ENCODE assay signal across 34 cellular contexts in genomic region chr18:26370037-26370436, GRCh38.
A peak's percentile ranks its signal among the peaks of the same experiment; 100 is the strongest.
DNase-seq lines count a peak whose midpoint lies in the region; ATAC-seq, FAIRE-seq and TF ChIP-seq lines count a peak whose summit lies in the region.
"Had no signal": no experiment of that assay in that cellular context is flagged by ENCODE, and none has a peak within 500 bp of the region (broad histone marks: within the 10 kb centered on the region; RNA-seq: fewer than 3 reads in every experiment).

No MANE protein-coding gene starts in this region.

- no peak overlapping the region for H2AFZ ChIP-seq in SK-N-SH (ENCODE audit: low read depth)

- no peaks in the 10 kb centered on the region for H3K36me3 ChIP-seq in mucosa of descending colon (ENCODE audit: low read depth)
- H3K36me3 ChIP-seq in small intestine (ENCODE audit: control insufficient read depth in 2 of 2, insufficient read depth in 2 of 2, low read length in 2 of 2): no peaks in the 10 kb centered on the region
- no peaks in the 10 kb centered on the region for H3K36me3 ChIP-seq in SK-N-SH (replicated peaks in 1 of 2; ENCODE audit: control insufficient read depth in 1 of 2, insufficient read depth in 2 of 2, low read length in 1 of 2)
- H3K36me3 ChIP-seq: BE2C had no signal

- intact Hi-C loops in left colon (cut with DNase I, micrococcal nuclease): no loop called here
- intact Hi-C loops in mucosa of descending colon (cut with DNase I, micrococcal nuclease): no loop called here

- H3K4me3 ChIP-seq in mucosa of descending colon (no peak overlapping the region), small intestine (ENCODE audit: low read depth in 1 of 2, low read length in 2 of 2) (no peak overlapping the region), SK-N-SH (ENCODE audit: low read depth in 2 of 2, low read length in 1 of 2) (no peak overlapping the region)
- H3K4me3 ChIP-seq: A549; BLaER1; BLaER1 treated with 17β-estradiol and CSF1 and Interleukin-3, amounts not matched to agents 10 nM and 100 nM had no signal

- ATAC-seq in left colon (peak; percentile 74), mucosa of descending colon (peak; percentile 54)
- ATAC-seq: A549; CD8-positive, alpha-beta T cell had no signal

- WGBS in small intestine, 3 donors: 71 to 79% (median 72%) methylated on average over 1 of the region's 1 CpG
- 55% methylated on average over 1 of the region's 1 CpG for WGBS in SK-N-SH (ENCODE audit: low lambda C conversion rate)

- H4K20me1 ChIP-seq in SK-N-SH (ENCODE audit: insufficient read depth): no peaks in the 10 kb centered on the region
- H4K20me1 ChIP-seq: BLaER1; BLaER1 treated with 17β-estradiol and CSF1 and Interleukin-3, amounts not matched to agents 10 nM and 100 nM had no signal

- H3K9ac ChIP-seq in SK-N-SH: no peak overlapping the region
- H3K9ac ChIP-seq: BLaER1; BLaER1 treated with 17β-estradiol and CSF1 and Interleukin-3, amounts not matched to agents 10 nM and 100 nM had no signal

- TF ChIP-seq CTCF in mucosa of descending colon (IDR thresholded peaks at IDR 0.05) (no peak), SK-N-SH (IDR thresholded peaks at IDR 0.05) (no peak)

- no peaks in the 10 kb centered on the region for H3K79me2 ChIP-seq in SK-N-SH (ENCODE audit: insufficient read depth)

- POLR2A ChIA-PET in SK-N-SH (lab: Yijun Ruan, JAX): no interaction called here

- no peaks in the 10 kb centered on the region for H3F3A ChIP-seq in SK-N-SH (replicated peaks; ENCODE audit: insufficient read depth)

- TF ChIP-seq EP300 in SK-N-SH (IDR thresholded peaks at IDR 0.05; ENCODE audit: borderline replicate concordance in 1 of 2, low read depth in 1 of 2, low read length in 1 of 2): no peak

- H3K27ac ChIP-seq in small intestine (ENCODE audit: low read depth in 1 of 2, low read length in 1 of 2) (no peak overlapping the region), SK-N-SH (ENCODE audit: low read depth in 2 of 2, low read length in 1 of 2) (no peak overlapping the region)
- H3K27ac ChIP-seq: 22Rv1; A549; BLaER1; BLaER1 treated with 17β-estradiol and CSF1 and Interleukin-3, amounts not matched to agents 10 nM and 100 nM; C4-2B had no signal

- no peak for TF ChIP-seq RAD21 in SK-N-SH (IDR thresholded peaks at IDR 0.05; ENCODE audit: low read length)

- no peaks in the 10 kb centered on the region for H3K4me1 ChIP-seq in mucosa of descending colon (ENCODE audit: low read depth)
- H3K4me1 ChIP-seq in small intestine (ENCODE audit: control insufficient read depth in 2 of 2, insufficient read depth in 1 of 2, low read depth in 1 of 2, low read length in 1 of 2): no peaks in the 10 kb centered on the region
- H3K4me1 ChIP-seq in SK-N-SH (ENCODE audit: control insufficient read depth in 1 of 2, insufficient read depth in 2 of 2, low read depth in 1 of 2, low read length in 1 of 2): no peaks in the 10 kb centered on the region; a peak in 1 of 4 replicates
- H3K4me1 ChIP-seq: A549; BE2C; BLaER1; BLaER1 treated with 17β-estradiol and CSF1 and Interleukin-3, amounts not matched to agents 10 nM and 100 nM had no signal

- H3K9me3 ChIP-seq in mucosa of descending colon (no peaks in the 10 kb centered on the region), small intestine (ENCODE audit: control insufficient read depth, low read depth) (no peaks in the 10 kb centered on the region), SK-N-SH (no peaks in the 10 kb centered on the region)
- H3K9me3 ChIP-seq: A549; BE2C; BLaER1; BLaER1 treated with 17β-estradiol and CSF1 and Interleukin-3, amounts not matched to agents 10 nM and 100 nM; Caco-2 had no signal

- CTCF ChIA-PET in SK-N-SH (lab: Yijun Ruan, JAX): interaction anchor here (1.7 kb wide), 1 partner anchor 13 kb away, joined by 10 read pairs; no protein-coding TSS in a partner anchor

- no peak overlapping the region for H3K4me2 ChIP-seq in SK-N-SH
- H3K4me2 ChIP-seq: A549; BLaER1; BLaER1 treated with 17β-estradiol and CSF1 and Interleukin-3, amounts not matched to agents 10 nM and 100 nM had no signal

- DNase-seq in GM19239 (ENCODE audit: insufficient read length, low spot score): no peak
- DNase-seq in left colon: no peak
- DNase-seq in mucosa of descending colon: no peak
- DNase-seq in small intestine: peak; percentile 3
- DNase-seq in germinal center (ENCODE audit: low spot score): no peak
- no peak for DNase-seq in activated T-cell treated with anti-CD3 and anti-CD28 coated beads for 4 hours
- no peak for DNase-seq in NCI-H345 treated with DMSO at 0.1 percent for 48 hours (lab: John Stamatoyannopoulos, UW; ENCODE audit: unreplicated experiment)
- no peak for DNase-seq in SK-N-SH
- DNase-seq: 8988T; ACHN; AML-193; BE2C; C1 segment of cervical spinal cord; Caco-2; Calu3; CD4-positive, alpha-beta memory T cell; CD4-positive, alpha-beta T cell; CD4-positive, CD25-positive, alpha-beta regulatory T cell; CD8-positive, alpha-beta memory T cell; CD8-positive, alpha-beta T cell; COR-L47; DMS153; DMS53; DMS79; DMS79 treated with DMSO at 0.1 percent for 48 hours; DND-41; EL had no signal

- FAIRE-seq in GM19239 (lab: Jason Lieb, UNC) (peak; percentile 14), small intestine (lab: Jason Lieb, UNC) (no peak)
- FAIRE-seq: A204.1, A549, D721Med had no signal

- H3K27me3 ChIP-seq in small intestine (ENCODE audit: control insufficient read depth in 2 of 2, insufficient read depth in 2 of 2, low read length in 2 of 2): no peaks in the 10 kb centered on the region
- H3K27me3 ChIP-seq in SK-N-SH (ENCODE audit: insufficient read depth): no peaks in the 10 kb centered on the region
- H3K27me3 ChIP-seq: BE2C; BLaER1; BLaER1 treated with 17β-estradiol and CSF1 and Interleukin-3, amounts not matched to agents 10 nM and 100 nM had no signal

- H3K9me2 ChIP-seq in SK-N-SH: no peaks in the 10 kb centered on the region

TF ChIP-seq in SK-N-SH, 30 proteins besides CTCF, POLR2A, EP300 and RAD21:
- no peak for TF ChIP-seq RCOR1 (IDR thresholded peaks at IDR 0.05; ENCODE audit: low read length)
